In genomic region chr5:176996780-176997179, GRCh38 we compare ENCODE assay signal across 17 cellular contexts. TPM values are rescaled to one million over a fixed set of nuclear protein-coding genes. Genes with fewer than 3 reads are reported as not detected.
DNase-seq lines count a peak whose midpoint lies in the region; ATAC-seq, FAIRE-seq and TF ChIP-seq lines count a peak whose summit lies in the region.
"Had no signal": no experiment of that assay in that cellular context is flagged by ENCODE, and none has a peak within 500 bp of the region (broad histone marks: within the 10 kb centered on the region; RNA-seq: fewer than 3 reads in every experiment).

No MANE protein-coding gene starts in this region.

- H3K4me1 ChIP-seq in GM12878 (ENCODE audit: control insufficient read depth, insufficient read depth, low read length) (peaks cover 40% of the 10 kb centered on the region), skeletal muscle satellite cell (ENCODE audit: control insufficient read depth, insufficient read depth, low read length) (peaks cover 31% of the 10 kb centered on the region)

- peak; percentile 1 to 11 for DNase-seq in NOMO-1 (lab: John Stamatoyannopoulos, UW; ENCODE audit: unreplicated experiment in 2 of 2)
- DNase-seq in NOMO-1 treated with DMSO at 0.1 percent for 48 hours (lab: John Stamatoyannopoulos, UW; ENCODE audit: unreplicated experiment) = no peak
- DNase-seq in MV-4-11 (lab: John Stamatoyannopoulos, UW) = peak; percentile 59
- DNase-seq in GM12878 (ENCODE audit: low read depth, low spot score) = no peak
- DNase-seq in erythroblast (lab: John Stamatoyannopoulos, UW) = no peak
- DNase-seq in stimulated activated CD4-positive, alpha-beta T cell treated with anti-CD3 and anti-CD28 coated beads, Interleukin-15, amount 100 ng/mL, for 24 hours = no peak
- DNase-seq: activated naive CD4-positive, alpha-beta T cell treated with Interleukin-2 at 50 U/mL for 16 hours; DMS79 treated with DMSO at 0.1 percent for 48 hours; heart left ventricle; left ventricle myocardium superior; NCI-H345; ovary; Right ventricle myocardium superior; stimulated activated CD4-positive, alpha-beta T cell treated with anti-CD3 and anti-CD28 coated beads, Interleukin-4, amount 100 ng/mL, for 1 hour had no signal

- SMC1A ChIA-PET in GM12878 (lab: Charles Lee; ENCODE audit: uncharacterized antibody, unreplicated experiment) = interaction anchor here (0.5 to 3.5 kb wide), 3 partner anchors 8 to 33 kb away, joined by 3 to 30 read pairs (median 3); no protein-coding TSS in a partner anchor

- RAD21 ChIA-PET in GM12878 (lab: Charles Lee; ENCODE audit: unreplicated experiment) = interaction anchor here (0.6 to 2.1 kb wide), 7 partner anchors 9 to 336 kb away, joined by 3 to 8 read pairs (median 4); partner anchors contain the start of genes UIMC1 and ZNF346

- CTCF ChIA-PET in GM12878 (lab: Yijun Ruan, JAX) = interaction anchor here (0.8 to 4.0 kb wide), 6 partner anchors 8 to 336 kb away, joined by 3 to 40 read pairs (median 4); partner anchors contain the start of gene UIMC1

- H3K4me2 ChIP-seq in GM12878 (ENCODE audit: control insufficient read depth, insufficient read depth) = peak overlapping the region; percentile 49
- peak overlapping the region; percentile 53 for H3K4me2 ChIP-seq in skeletal muscle satellite cell (ENCODE audit: low read length)

- TF ChIP-seq CTCF in GM12878 (IDR thresholded peaks at IDR 0.05 in 2 of 3, conservative IDR thresholded peaks at IDR 0.05 in 1 of 3; ENCODE audit: control insufficient read depth in 2 of 3, extremely low read depth in 1 of 3, insufficient read depth in 1 of 3, low read depth in 3 of 3, low read length in 3 of 3) = no peak

- ATAC-seq in GM12878 (no peak), HG02623 (IDR thresholded peaks at IDR 0.05; ENCODE audit: unreplicated experiment) (no peak)
- ATAC-seq: heart left ventricle, left ventricle myocardium superior had no signal

- POLR2A ChIA-PET in GM12878 (lab: Charles Lee) = interaction anchor here (0.6 to 1.3 kb wide), 6 partner anchors 8 to 42 kb away, joined by 3 to 8 read pairs (median 4); partner anchors contain the start of gene UIMC1

- TF ChIP-seq RAD21 in GM12878 (IDR thresholded peaks at IDR 0.05; ENCODE audit: insufficient read depth, low read depth, low read length) = no peak

- 0 out of 2 replicates have a peak overlapping the region, but pooled peaks have one; percentile 6 for H3K4me3 ChIP-seq in GM12878
- H3K4me3 ChIP-seq in skeletal muscle satellite cell (ENCODE audit: low read length) = no peak overlapping the region
- H3K4me3 ChIP-seq: heart left ventricle, ovary had no signal

- BruUV-seq in GM12878 (replicated peaks; lab: Mats Ljungman, UMichigan) = no TSS peak

- no peak overlapping the region; the same call in 1 of the 2 replicates for H3K9ac ChIP-seq in GM12878 (ENCODE audit: control insufficient read depth, insufficient read depth, low read length)
- no peak overlapping the region for H3K9ac ChIP-seq in skeletal muscle satellite cell (ENCODE audit: low read depth, low read length)

- H3K27ac ChIP-seq in GM12878 (ENCODE audit: control insufficient read depth, insufficient read depth) = peak overlapping the region; percentile 89
- H3K27ac ChIP-seq: 22Rv1, ovary had no signal

- no peaks in the 10 kb centered on the region; the same call in 1 of the 2 replicates for H4K20me1 ChIP-seq in GM12878 (ENCODE audit: control insufficient read depth, insufficient read depth)

- H3K9me3 ChIP-seq in GM12878 (replicated peaks; ENCODE audit: control insufficient read depth, insufficient read depth, low read length) = no peaks in the 10 kb centered on the region; the same call in 2 of the 3 replicates
- H3K9me3 ChIP-seq in skeletal muscle satellite cell (replicated peaks; ENCODE audit: low read length) = no peaks in the 10 kb centered on the region
- H3K9me3 ChIP-seq: ovary had no signal

- TF ChIP-seq POLR2A in GM12878 (IDR thresholded peaks at IDR 0.05; ENCODE audit: low read depth, low read length) = no peak
- no peak for TF ChIP-seq POLR2A in erythroblast (IDR thresholded peaks at IDR 0.05; ENCODE audit: low read length)

- FAIRE-seq in GM12878 (lab: Jason Lieb, UNC) = no peak

- H3K79me2 ChIP-seq in GM12878 (ENCODE audit: control insufficient read depth, insufficient read depth, low read length) = peaks cover 94% of the 10 kb centered on the region

- 80% methylated on average over 5 of the region's 5 CpGs for WGBS in GM12878 (ENCODE audit: insufficient coverage, insufficient replicate concordance, low lambda C conversion rate, missing lambda C conversion rate)

- intact Hi-C loops in GM12878 (cut with micrococcal nuclease; ENCODE audit: unreplicated experiment) = no loop called here

- H3K36me3 ChIP-seq in GM12878 (ENCODE audit: control insufficient read depth in 2 of 2, insufficient read depth in 2 of 2, low read length in 1 of 2) (no peaks in the 10 kb centered on the region), skeletal muscle satellite cell (ENCODE audit: insufficient read depth, low read length) (no peaks in the 10 kb centered on the region)
- H3K36me3 ChIP-seq: ovary had no signal

- H3K27me3 ChIP-seq in GM12878 (replicated peaks in 1 of 2; ENCODE audit: control insufficient read depth in 2 of 2, insufficient read depth in 2 of 2, low read length in 1 of 2) (no peaks in the 10 kb centered on the region), skeletal muscle satellite cell (ENCODE audit: control insufficient read depth, insufficient read depth, low read length) (no peaks in the 10 kb centered on the region)
- H3K27me3 ChIP-seq: heart left ventricle, ovary had no signal

- no peak overlapping the region for H2AFZ ChIP-seq in GM12878 (ENCODE audit: control insufficient read depth, low read depth, low read length)

- no peak for TF ChIP-seq EP300 in GM12878 (IDR thresholded peaks at IDR 0.05; ENCODE audit: borderline replicate concordance in 1 of 2, control insufficient read depth in 1 of 2, low read depth in 2 of 2, low read length in 2 of 2)

- in situ Hi-C loops in GM12878 (cut with MboI) = no loop called here

TF ChIP-seq in GM12878, 131 proteins besides CTCF, POLR2A, EP300 and RAD21 (continues in another document):
- TF ChIP-seq, protein P1, sequence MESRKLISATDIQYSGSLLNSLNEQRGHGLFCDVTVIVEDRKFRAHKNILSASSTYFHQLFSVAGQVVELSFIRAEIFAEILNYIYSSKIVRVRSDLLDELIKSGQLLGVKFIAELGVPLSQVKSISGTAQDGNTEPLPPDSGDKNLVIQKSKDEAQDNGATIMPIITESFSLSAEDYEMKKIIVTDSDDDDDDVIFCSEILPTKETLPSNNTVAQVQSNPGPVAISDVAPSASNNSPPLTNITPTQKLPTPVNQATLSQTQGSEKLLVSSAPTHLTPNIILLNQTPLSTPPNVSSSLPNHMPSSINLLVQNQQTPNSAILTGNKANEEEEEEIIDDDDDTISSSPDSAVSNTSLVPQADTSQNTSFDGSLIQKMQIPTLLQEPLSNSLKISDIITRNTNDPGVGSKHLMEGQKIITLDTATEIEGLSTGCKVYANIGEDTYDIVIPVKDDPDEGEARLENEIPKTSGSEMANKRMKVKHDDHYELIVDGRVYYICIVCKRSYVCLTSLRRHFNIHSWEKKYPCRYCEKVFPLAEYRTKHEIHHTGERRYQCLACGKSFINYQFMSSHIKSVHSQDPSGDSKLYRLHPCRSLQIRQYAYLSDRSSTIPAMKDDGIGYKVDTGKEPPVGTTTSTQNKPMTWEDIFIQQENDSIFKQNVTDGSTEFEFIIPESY (IDR thresholded peaks at IDR 0.05) = 0 out of 2 replicates have a peak, but pooled peaks have one; percentile 6
- no peak for TF ChIP-seq ZNF207 (IDR thresholded peaks at IDR 0.05; ENCODE audit: borderline replicate concordance)

RNA-seq across cellular contexts. Expression of gene UIMC1, which starts 9.8 kb away (rescaled TPM):
- 123 and 126 TPM in 2 replicates for total RNA-seq in GM12878 (2013; cell fraction: nucleolus; rRNA removed)
- 30.5 and 34.8 TPM in 2 replicates for total RNA-seq in GM12878 (2014; rRNA removed)
- 48.7 and 49.3 TPM in 2 replicates for total RNA-seq in GM12878 (2014; rRNA removed; fragmentation: Illumina TruSeq; extraction: Trizol)
- total RNA-seq in GM12878 (2021) = 51.4 and 54.9 TPM in 2 replicates
- polyA plus RNA-seq in GM12878 (2011; ENCODE audit: low read depth) = 26.1 TPM
- polyA plus RNA-seq in GM12878 (2011; rRNA removed) = 30.0 and 42.6 TPM in 2 replicates
- 17.3 and 18.6 TPM in 2 replicates for polyA plus RNA-seq in GM12878 (2011; cell fraction: cytosol; rRNA removed)
- polyA plus RNA-seq in GM12878 (2011; cell fraction: nucleus; rRNA removed) = 46.6 and 55.7 TPM in 2 replicates
- 25.0 and 29.0 TPM in 2 replicates for polyA plus RNA-seq in GM12878 (2012)
- 45.3 and 50.9 TPM in 2 replicates for polyA plus RNA-seq in GM12878 (2014; fragmentation: Illumina TruSeq; extraction: Trizol)
- polyA plus RNA-seq in GM12878 (2014; fragmentation: Nextera tagmentation; extraction: Ambion mirVana) = 10 to 100 TPM; 16.2 to 24.7 TPM
- polyA plus RNA-seq in GM12878 (2014; rRNA removed) = 26.6 and 30.9 TPM in 2 replicates
- polyA plus RNA-seq in GM12878 (2016; fragmentation: Nextera tagmentation; extraction: Ambion mirVana) = 10 to 100 TPM; 30.7 to 34.5 TPM
- polyA minus RNA-seq in GM12878 (2011; rRNA and poly(A)+ RNA removed) = 26.8 and 44.6 TPM in 2 replicates
- 11.9 and 15.6 TPM in 2 replicates for polyA minus RNA-seq in GM12878 (2011; cell fraction: cytosol; rRNA and poly(A)+ RNA removed)
- polyA minus RNA-seq in GM12878 (2011; cell fraction: nucleus; rRNA and poly(A)+ RNA removed) = 20.2 and 36.5 TPM in 2 replicates
- 17.7 and 24.3 TPM in 2 replicates for total RNA-seq in skeletal muscle satellite cell (2012; rRNA removed)

RNA-seq across cellular contexts. Expression of gene ZNF346, which starts 25.7 kb away (rescaled TPM):
- total RNA-seq in GM12878 (2013; cell fraction: nucleolus; rRNA removed) = 57.9 and 71.5 TPM in 2 replicates
- total RNA-seq in GM12878 (2014; rRNA removed) (25.9 and 27.9 TPM in 2 replicates), GM12878 (2014; rRNA removed; fragmentation: Illumina TruSeq; extraction: Trizol) (21.6 and 22.9 TPM in 2 replicates), GM12878 (2021) (18.4 and 25.1 TPM in 2 replicates)
- 5.7 TPM for polyA plus RNA-seq in GM12878 (2011; ENCODE audit: low read depth)
- polyA plus RNA-seq in GM12878 (2011; rRNA removed) (14.7 and 15.5 TPM in 2 replicates), GM12878 (2014; fragmentation: Illumina TruSeq; extraction: Trizol) (17.5 and 24.8 TPM in 2 replicates), GM12878 (2014; fragmentation: Nextera tagmentation; extraction: Ambion mirVana) (1 to 10 TPM; 6.5 to 7.2 TPM), GM12878 (2014; rRNA removed) (23.2 and 23.5 TPM in 2 replicates), GM12878 (2016; fragmentation: Nextera tagmentation; extraction: Ambion mirVana) (10 to 100 TPM; 26.5 to 30.2 TPM)
- 15.9 and 19.6 TPM in 2 replicates for polyA plus RNA-seq in GM12878 (2011; cell fraction: cytosol; rRNA removed)
- 22.9 and 26.2 TPM in 2 replicates for polyA plus RNA-seq in GM12878 (2011; cell fraction: nucleus; rRNA removed)
- 9.2 and 9.7 TPM in 2 replicates for polyA plus RNA-seq in GM12878 (2012)
- polyA minus RNA-seq in GM12878 (2011; rRNA and poly(A)+ RNA removed) = 16.1 and 24.6 TPM in 2 replicates
- polyA minus RNA-seq in GM12878 (2011; cell fraction: cytosol; rRNA and poly(A)+ RNA removed) = 6.4 and 7.0 TPM in 2 replicates
- 10.4 and 22.3 TPM in 2 replicates for polyA minus RNA-seq in GM12878 (2011; cell fraction: nucleus; rRNA and poly(A)+ RNA removed)
- 11.9 and 12.7 TPM in 2 replicates for total RNA-seq in skeletal muscle satellite cell (2012; rRNA removed)

Comparison
In these comparisons a context has a peak if more than half of its experiments do, and no peak if none do; other contexts are left out.
1. DNase-seq: peak in NOMO-1 (2 of 2) and MV-4-11 (single experiment); none in NOMO-1 treated with DMSO at 0.1 percent for 48 hours (single experiment), GM12878 (single experiment), erythroblast (0 of 2) and stimulated activated CD4-positive, alpha-beta T cell treated with anti-CD3 and anti-CD28 coated beads, Interleukin-15, amount 100 ng/mL, for 24 hours (single experiment).